ENCODE assay signal across 1 cellular context in the genomic region with DNA sequence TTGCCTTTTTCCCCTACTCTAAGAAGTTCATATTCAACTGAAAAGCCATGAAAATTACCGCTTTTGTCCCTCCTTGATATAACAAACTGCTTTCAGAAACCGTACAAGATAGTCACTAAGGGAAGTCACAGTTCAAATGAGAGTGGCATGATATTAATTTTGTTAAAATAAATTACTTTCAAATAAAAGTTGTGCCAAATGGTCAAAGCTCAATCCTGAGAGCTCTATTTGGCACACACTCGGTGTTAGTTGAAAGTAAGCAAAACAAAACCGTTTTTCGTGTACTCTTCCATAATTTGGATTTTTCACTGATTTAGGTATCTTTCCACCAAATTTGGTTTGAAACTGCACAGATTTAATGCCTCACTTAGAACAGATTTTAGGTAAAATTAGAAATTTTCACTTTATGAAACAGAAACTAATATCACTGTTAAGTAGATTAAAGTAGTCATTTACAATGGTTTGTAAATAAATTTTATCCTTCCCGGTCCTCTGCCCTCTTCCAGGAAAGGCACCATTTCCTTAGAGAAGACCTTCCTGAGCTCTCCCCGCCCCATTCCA.
A peak's percentile ranks its signal among the peaks of the same experiment; 100 is the strongest.
TF ChIP-seq lines count a peak whose summit lies in the region.

No MANE protein-coding gene starts in this region.

TF ChIP-seq in K562, 482 proteins besides CTCF, POLR2A, EP300 and RAD21 (continued from another document):
- no peak for TF ChIP-seq MYC (IDR thresholded peaks at IDR 0.05; ENCODE audit: low read depth, low read length)
- TF ChIP-seq MYC (CRISPR knock-in tag; IDR thresholded peaks at IDR 0.05; ENCODE audit: borderline replicate concordance, low read depth) = no peak
- TF ChIP-seq MXI1 (IDR thresholded peaks at IDR 0.05; ENCODE audit: low read depth, low read length) = no peak
- no peak for TF ChIP-seq CEBPG (CRISPR knock-in tag; IDR thresholded peaks at IDR 0.05)
- TF ChIP-seq CEBPG (tag; conservative IDR thresholded peaks at IDR 0.05 in 1 of 2, IDR thresholded peaks at IDR 0.05 in 1 of 2) = no peak
- TF ChIP-seq KAT2B (IDR thresholded peaks at IDR 0.05; ENCODE audit: low read depth, low read length) = no peak
- no peak for TF ChIP-seq BCOR (IDR thresholded peaks at IDR 0.05)
- TF ChIP-seq ATF1 (CRISPR knock-in tag; IDR thresholded peaks at IDR 0.05) = no peak
- TF ChIP-seq ATF1 (tag; IDR thresholded peaks at IDR 0.05) = no peak
- no peak for TF ChIP-seq ARID1B (IDR thresholded peaks at IDR 0.05)
- no peak for TF ChIP-seq SUPT5H (IDR thresholded peaks at IDR 0.05)
- TF ChIP-seq, protein P1, sequence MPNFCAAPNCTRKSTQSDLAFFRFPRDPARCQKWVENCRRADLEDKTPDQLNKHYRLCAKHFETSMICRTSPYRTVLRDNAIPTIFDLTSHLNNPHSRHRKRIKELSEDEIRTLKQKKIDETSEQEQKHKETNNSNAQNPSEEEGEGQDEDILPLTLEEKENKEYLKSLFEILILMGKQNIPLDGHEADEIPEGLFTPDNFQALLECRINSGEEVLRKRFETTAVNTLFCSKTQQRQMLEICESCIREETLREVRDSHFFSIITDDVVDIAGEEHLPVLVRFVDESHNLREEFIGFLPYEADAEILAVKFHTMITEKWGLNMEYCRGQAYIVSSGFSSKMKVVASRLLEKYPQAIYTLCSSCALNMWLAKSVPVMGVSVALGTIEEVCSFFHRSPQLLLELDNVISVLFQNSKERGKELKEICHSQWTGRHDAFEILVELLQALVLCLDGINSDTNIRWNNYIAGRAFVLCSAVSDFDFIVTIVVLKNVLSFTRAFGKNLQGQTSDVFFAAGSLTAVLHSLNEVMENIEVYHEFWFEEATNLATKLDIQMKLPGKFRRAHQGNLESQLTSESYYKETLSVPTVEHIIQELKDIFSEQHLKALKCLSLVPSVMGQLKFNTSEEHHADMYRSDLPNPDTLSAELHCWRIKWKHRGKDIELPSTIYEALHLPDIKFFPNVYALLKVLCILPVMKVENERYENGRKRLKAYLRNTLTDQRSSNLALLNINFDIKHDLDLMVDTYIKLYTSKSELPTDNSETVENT (CRISPR knock-in tag; IDR thresholded peaks at IDR 0.05) = no peak
- no peak for TF ChIP-seq ZNF41 (CRISPR knock-in tag; conservative IDR thresholded peaks at IDR 0.05)
- TF ChIP-seq, protein P2, sequence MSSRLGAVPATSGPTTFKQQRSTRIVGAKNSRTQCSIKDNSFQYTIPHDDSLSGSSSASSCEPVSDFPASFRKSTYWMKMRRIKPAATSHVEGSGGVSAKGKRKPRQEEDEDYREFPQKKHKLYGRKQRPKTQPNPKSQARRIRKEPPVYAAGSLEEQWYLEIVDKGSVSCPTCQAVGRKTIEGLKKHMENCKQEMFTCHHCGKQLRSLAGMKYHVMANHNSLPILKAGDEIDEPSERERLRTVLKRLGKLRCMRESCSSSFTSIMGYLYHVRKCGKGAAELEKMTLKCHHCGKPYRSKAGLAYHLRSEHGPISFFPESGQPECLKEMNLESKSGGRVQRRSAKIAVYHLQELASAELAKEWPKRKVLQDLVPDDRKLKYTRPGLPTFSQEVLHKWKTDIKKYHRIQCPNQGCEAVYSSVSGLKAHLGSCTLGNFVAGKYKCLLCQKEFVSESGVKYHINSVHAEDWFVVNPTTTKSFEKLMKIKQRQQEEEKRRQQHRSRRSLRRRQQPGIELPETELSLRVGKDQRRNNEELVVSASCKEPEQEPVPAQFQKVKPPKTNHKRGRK (tag; IDR thresholded peaks at IDR 0.05) = peak; percentile 65; the same call in 1 of the 2 replicates
- no peak for TF ChIP-seq MCM2 (IDR thresholded peaks at IDR 0.05; ENCODE audit: low read depth)
- no peak for TF ChIP-seq ARHGAP35 (IDR thresholded peaks at IDR 0.05; ENCODE audit: partially characterized antibody)
- TF ChIP-seq ZNF140 (CRISPR knock-in tag; IDR thresholded peaks at IDR 0.05) = no peak
- TF ChIP-seq PHF21A (IDR thresholded peaks at IDR 0.05; ENCODE audit: borderline replicate concordance, low read depth) = peak; percentile 65; the same call in 1 of the 2 replicates
- no peak for TF ChIP-seq SMARCA5 (IDR thresholded peaks at IDR 0.05)
- TF ChIP-seq SREBF1 (IDR thresholded peaks at IDR 0.05; ENCODE audit: borderline replicate concordance, low read depth, low read length) = no peak
- TF ChIP-seq TCF3 (CRISPR knock-in tag; IDR thresholded peaks at IDR 0.05) = no peak
- TF ChIP-seq, protein P3, sequence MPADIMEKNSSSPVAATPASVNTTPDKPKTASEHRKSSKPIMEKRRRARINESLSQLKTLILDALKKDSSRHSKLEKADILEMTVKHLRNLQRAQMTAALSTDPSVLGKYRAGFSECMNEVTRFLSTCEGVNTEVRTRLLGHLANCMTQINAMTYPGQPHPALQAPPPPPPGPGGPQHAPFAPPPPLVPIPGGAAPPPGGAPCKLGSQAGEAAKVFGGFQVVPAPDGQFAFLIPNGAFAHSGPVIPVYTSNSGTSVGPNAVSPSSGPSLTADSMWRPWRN (IDR thresholded peaks at IDR 0.05; ENCODE audit: low read depth) = no peak
- TF ChIP-seq, protein P4, sequence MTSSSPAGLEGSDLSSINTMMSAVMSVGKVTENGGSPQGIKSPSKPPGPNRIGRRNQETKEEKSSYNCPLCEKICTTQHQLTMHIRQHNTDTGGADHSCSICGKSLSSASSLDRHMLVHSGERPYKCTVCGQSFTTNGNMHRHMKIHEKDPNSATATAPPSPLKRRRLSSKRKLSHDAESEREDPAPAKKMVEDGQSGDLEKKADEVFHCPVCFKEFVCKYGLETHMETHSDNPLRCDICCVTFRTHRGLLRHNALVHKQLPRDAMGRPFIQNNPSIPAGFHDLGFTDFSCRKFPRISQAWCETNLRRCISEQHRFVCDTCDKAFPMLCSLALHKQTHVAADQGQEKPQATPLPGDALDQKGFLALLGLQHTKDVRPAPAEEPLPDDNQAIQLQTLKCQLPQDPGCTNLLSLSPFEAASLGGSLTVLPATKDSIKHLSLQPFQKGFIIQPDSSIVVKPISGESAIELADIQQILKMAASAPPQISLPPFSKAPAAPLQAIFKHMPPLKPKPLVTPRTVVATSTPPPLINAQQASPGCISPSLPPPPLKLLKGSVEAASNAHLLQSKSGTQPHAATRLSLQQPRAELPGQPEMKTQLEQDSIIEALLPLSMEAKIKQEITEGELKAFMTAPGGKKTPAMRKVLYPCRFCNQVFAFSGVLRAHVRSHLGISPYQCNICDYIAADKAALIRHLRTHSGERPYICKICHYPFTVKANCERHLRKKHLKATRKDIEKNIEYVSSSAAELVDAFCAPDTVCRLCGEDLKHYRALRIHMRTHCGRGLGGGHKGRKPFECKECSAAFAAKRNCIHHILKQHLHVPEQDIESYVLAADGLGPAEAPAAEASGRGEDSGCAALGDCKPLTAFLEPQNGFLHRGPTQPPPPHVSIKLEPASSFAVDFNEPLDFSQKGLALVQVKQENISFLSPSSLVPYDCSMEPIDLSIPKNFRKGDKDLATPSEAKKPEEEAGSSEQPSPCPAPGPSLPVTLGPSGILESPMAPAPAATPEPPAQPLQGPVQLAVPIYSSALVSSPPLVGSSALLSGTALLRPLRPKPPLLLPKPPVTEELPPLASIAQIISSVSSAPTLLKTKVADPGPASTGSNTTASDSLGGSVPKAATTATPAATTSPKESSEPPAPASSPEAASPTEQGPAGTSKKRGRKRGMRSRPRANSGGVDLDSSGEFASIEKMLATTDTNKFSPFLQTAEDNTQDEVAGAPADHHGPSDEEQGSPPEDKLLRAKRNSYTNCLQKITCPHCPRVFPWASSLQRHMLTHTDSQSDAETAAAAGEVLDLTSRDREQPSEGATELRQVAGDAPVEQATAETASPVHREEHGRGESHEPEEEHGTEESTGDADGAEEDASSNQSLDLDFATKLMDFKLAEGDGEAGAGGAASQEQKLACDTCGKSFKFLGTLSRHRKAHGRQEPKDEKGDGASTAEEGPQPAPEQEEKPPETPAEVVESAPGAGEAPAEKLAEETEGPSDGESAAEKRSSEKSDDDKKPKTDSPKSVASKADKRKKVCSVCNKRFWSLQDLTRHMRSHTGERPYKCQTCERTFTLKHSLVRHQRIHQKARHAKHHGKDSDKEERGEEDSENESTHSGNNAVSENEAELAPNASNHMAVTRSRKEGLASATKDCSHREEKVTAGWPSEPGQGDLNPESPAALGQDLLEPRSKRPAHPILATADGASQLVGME (CRISPR knock-in tag; IDR thresholded peaks at IDR 0.05) = no peak
- no peak for TF ChIP-seq ZNF184 (CRISPR knock-in tag; IDR thresholded peaks at IDR 0.05)
- TF ChIP-seq KAT7 (CRISPR knock-in tag; IDR thresholded peaks at IDR 0.05; ENCODE audit: borderline replicate concordance) = peak; percentile 69; the same call in 1 of the 2 replicates
- TF ChIP-seq TAF7 (tag; IDR thresholded peaks at IDR 0.05) = no peak
- TF ChIP-seq ZNF143 (CRISPR knock-in tag; IDR thresholded peaks at IDR 0.05) = no peak
- TF ChIP-seq ZNF197 (CRISPR knock-in tag; IDR thresholded peaks at IDR 0.05; ENCODE audit: low read depth) = no peak
- TF ChIP-seq STAT5A (IDR thresholded peaks at IDR 0.05; ENCODE audit: borderline replicate concordance, low read length) = 0 out of 2 replicates have a peak, but pooled peaks have one; percentile 16
- no peak for TF ChIP-seq NFE2 (IDR thresholded peaks at IDR 0.05; ENCODE audit: low read depth)
- no peak for TF ChIP-seq TAF9B (IDR thresholded peaks at IDR 0.05; ENCODE audit: partially characterized antibody)
- TF ChIP-seq RBM15 (IDR thresholded peaks at IDR 0.05; ENCODE audit: insufficient read depth, low read length) = no peak
- TF ChIP-seq DDX20 (tag; IDR thresholded peaks at IDR 0.05; ENCODE audit: low read depth) = no peak
- TF ChIP-seq, protein P5, sequence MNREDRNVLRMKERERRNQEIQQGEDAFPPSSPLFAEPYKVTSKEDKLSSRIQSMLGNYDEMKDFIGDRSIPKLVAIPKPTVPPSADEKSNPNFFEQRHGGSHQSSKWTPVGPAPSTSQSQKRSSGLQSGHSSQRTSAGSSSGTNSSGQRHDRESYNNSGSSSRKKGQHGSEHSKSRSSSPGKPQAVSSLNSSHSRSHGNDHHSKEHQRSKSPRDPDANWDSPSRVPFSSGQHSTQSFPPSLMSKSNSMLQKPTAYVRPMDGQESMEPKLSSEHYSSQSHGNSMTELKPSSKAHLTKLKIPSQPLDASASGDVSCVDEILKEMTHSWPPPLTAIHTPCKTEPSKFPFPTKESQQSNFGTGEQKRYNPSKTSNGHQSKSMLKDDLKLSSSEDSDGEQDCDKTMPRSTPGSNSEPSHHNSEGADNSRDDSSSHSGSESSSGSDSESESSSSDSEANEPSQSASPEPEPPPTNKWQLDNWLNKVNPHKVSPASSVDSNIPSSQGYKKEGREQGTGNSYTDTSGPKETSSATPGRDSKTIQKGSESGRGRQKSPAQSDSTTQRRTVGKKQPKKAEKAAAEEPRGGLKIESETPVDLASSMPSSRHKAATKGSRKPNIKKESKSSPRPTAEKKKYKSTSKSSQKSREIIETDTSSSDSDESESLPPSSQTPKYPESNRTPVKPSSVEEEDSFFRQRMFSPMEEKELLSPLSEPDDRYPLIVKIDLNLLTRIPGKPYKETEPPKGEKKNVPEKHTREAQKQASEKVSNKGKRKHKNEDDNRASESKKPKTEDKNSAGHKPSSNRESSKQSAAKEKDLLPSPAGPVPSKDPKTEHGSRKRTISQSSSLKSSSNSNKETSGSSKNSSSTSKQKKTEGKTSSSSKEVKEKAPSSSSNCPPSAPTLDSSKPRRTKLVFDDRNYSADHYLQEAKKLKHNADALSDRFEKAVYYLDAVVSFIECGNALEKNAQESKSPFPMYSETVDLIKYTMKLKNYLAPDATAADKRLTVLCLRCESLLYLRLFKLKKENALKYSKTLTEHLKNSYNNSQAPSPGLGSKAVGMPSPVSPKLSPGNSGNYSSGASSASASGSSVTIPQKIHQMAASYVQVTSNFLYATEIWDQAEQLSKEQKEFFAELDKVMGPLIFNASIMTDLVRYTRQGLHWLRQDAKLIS (CRISPR knock-in tag; IDR thresholded peaks at IDR 0.05) = 0 out of 2 replicates have a peak, but pooled peaks have one; percentile 36
- TF ChIP-seq, protein P6, sequence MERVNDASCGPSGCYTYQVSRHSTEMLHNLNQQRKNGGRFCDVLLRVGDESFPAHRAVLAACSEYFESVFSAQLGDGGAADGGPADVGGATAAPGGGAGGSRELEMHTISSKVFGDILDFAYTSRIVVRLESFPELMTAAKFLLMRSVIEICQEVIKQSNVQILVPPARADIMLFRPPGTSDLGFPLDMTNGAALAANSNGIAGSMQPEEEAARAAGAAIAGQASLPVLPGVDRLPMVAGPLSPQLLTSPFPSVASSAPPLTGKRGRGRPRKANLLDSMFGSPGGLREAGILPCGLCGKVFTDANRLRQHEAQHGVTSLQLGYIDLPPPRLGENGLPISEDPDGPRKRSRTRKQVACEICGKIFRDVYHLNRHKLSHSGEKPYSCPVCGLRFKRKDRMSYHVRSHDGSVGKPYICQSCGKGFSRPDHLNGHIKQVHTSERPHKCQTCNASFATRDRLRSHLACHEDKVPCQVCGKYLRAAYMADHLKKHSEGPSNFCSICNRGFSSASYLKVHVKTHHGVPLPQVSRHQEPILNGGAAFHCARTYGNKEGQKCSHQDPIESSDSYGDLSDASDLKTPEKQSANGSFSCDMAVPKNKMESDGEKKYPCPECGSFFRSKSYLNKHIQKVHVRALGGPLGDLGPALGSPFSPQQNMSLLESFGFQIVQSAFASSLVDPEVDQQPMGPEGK (CRISPR knock-in tag; IDR thresholded peaks at IDR 0.05; ENCODE audit: borderline replicate concordance) = no peak
- TF ChIP-seq ELF1 (tag; IDR thresholded peaks at IDR 0.05) = peak; percentile 7; the same call in 1 of the 2 replicates
- TF ChIP-seq TEAD1 (CRISPR knock-in tag; IDR thresholded peaks at IDR 0.05) = no peak
- TF ChIP-seq TAF1 (IDR thresholded peaks at IDR 0.05; ENCODE audit: control insufficient read depth, extremely low read depth, insufficient read depth, low read length, severe bottlenecking) = no peak
- no peak for TF ChIP-seq ZKSCAN8 (CRISPR knock-in tag; IDR thresholded peaks at IDR 0.05)
- TF ChIP-seq KDM1A (IDR thresholded peaks at IDR 0.05) = peak; percentile 72 to 87
- TF ChIP-seq, protein P7, sequence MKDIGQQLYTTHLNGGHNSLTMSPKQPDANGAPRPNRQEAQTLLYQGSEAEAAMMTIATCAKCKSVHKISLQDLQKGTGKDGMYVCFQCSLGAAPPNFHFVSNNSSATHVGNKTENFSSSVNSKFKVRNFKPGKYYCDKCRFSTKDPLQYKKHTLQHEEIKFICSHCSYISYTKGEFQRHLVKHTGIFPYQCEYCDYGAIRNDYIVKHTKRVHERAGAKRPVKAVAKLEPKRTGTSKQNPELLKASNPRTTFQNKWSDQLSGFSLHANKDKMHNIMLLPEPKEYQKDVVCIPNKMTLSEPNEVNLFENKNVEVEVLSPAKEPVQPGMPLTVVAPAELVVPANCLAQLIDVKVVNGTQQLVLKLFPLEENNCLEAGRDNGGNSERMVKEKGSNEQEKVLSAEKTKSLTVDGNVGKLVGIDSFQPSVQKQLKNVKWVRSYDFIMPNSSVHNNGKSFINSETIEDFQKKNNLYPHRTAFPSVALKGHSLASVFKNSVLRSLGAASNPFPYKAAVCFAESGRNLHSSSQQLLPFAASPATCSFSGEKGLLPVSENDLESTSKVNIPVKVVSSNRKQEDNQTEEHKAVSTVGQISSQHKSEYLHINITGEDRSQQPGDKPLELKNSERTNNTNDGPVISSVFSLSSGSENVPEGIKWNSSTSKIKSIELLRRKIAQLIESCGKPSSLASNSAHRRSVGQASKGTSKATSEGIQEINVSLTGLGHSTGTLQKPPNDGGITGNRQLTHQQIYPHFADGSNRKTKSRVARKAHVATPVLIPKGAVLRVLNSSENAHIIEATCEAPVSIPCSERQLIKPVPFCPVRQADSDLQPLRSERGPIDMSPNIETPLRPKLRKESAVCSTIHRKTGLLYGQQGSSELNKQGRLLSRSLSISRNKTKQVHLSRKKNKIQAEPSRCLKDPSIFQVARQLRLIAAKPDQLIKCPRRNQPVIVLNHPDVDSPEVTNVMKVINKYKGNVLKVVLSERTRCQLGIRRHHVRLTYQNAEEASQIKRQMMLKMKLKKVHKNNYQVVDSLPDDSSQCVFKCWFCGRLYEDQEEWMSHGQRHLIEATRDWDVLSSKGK (CRISPR knock-in tag; IDR thresholded peaks at IDR 0.05) = no peak
TF ChIP-seq in K562: peak in this region for 7.
